26 cellular contexts compared by ENCODE assay signal in genomic region chr14:79629891-79630560, GRCh38.
DNase-seq lines count a peak whose midpoint lies in the region; ATAC-seq, FAIRE-seq and TF ChIP-seq lines count a peak whose summit lies in the region.
"Had no signal": no experiment of that assay in that cellular context is flagged by ENCODE, and none has a peak within 500 bp of the region (broad histone marks: within the 10 kb centered on the region; RNA-seq: fewer than 3 reads in every experiment).

No MANE protein-coding gene starts in this region.

- no peak overlapping the region for H3K4ac ChIP-seq in IMR-90 (ENCODE audit: low read depth, low read length)

- H3K27ac Mint-ChIP-seq in endothelial cell (ENCODE audit: unreplicated experiment): no peak overlapping the region
- H3K27ac Mint-ChIP-seq: activated B cell treated with CpG ODN at 0.5 μM for 24 hours; activated naive CD8-positive, alpha-beta T cell treated with anti-CD3 and anti-CD28 coated beads for 36 hours; activated T-helper 2 cell treated with anti-CD3 and anti-CD28 coated beads, Interferon-gamma antibody, Interleukin-2, Interleukin-4, amounts not matched to agents 10 μg/mL and 5 μg/mL and 100 μg/mL, durations not matched to agents 14 hours and 24 hours and 36 hours; stimulated activated naive CD8-positive, alpha-beta T cell treated with anti-CD3 and anti-CD28 coated beads, Interleukin-15, Interleukin-2, amounts not matched to agents 100 ng/mL and 50 ng/mL, for 24 hours had no signal

- ATAC-seq in A549 (no peak), IMR-90 (ENCODE audit: low read depth) (0 out of 2 replicates have a peak, but pooled peaks have one; percentile 14), HG03097 (IDR thresholded peaks at IDR 0.05; ENCODE audit: low FRiP score, unreplicated experiment) (no peak)

- no peak for FAIRE-seq in A549 (lab: Jason Lieb, UNC)
- FAIRE-seq: D721Med, GM18507 had no signal

- H4K8ac ChIP-seq in IMR-90 (ENCODE audit: low read depth in 2 of 2, low read length in 2 of 2): 0 out of 4 replicates have a peak overlapping the region, but pooled peaks of 1 of the 2 experiments have one; percentile 40

- intact Hi-C loops in IMR-90 (cut with micrococcal nuclease): no loop called here

- CTCF ChIA-PET in A549 (lab: Yijun Ruan, JAX) (no interaction called here), IMR-90 (lab: Yijun Ruan, JAX) (no interaction called here)

- no peak for TF ChIP-seq EP300 in A549 (IDR thresholded peaks at IDR 0.05)

- no peak overlapping the region for H3K23ac ChIP-seq in IMR-90 (ENCODE audit: low read depth, low read length)

- no peak overlapping the region for H4K5ac ChIP-seq in IMR-90 (ENCODE audit: low read depth, low read length)

- no peak overlapping the region for H2BK120ac ChIP-seq in IMR-90 (ENCODE audit: low read depth, low read length)

- no peak overlapping the region for H4K91ac ChIP-seq in IMR-90 (ENCODE audit: insufficient read depth, low read depth, low read length)

- TF ChIP-seq POLR2A in A549 (IDR thresholded peaks at IDR 0.05; ENCODE audit: low read length) (no peak), IMR-90 (IDR thresholded peaks at IDR 0.05; ENCODE audit: low read depth, low read length) (no peak)

- in situ Hi-C loops in IMR-90 (cut with MboI; ENCODE audit: low sequenced_read_pairs): no loop called here

- no peak overlapping the region for H3K14ac ChIP-seq in IMR-90 (replicated peaks; ENCODE audit: low read depth, low read length)

- no peaks in the 10 kb centered on the region for H3K9me1 ChIP-seq in IMR-90 (ENCODE audit: insufficient read depth, low read length)

- no peaks in the 10 kb centered on the region for H3K27me3 ChIP-seq in IMR-90 (ENCODE audit: control insufficient read depth, insufficient read depth, low read length)
- H3K27me3 ChIP-seq: BLaER1, neutrophil, tibial artery had no signal

- POLR2A ChIA-PET in A549 (lab: Yijun Ruan, JAX) (no interaction called here), IMR-90 (lab: Charles Lee; ENCODE audit: unreplicated experiment) (no interaction called here)

- no peak overlapping the region for H2BK5ac ChIP-seq in IMR-90 (ENCODE audit: low read depth, low read length, poor library complexity, severe bottlenecking)

- H3K27me3 Mint-ChIP-seq in endothelial cell (ENCODE audit: unreplicated experiment): no peaks in the 10 kb centered on the region
- H3K27me3 Mint-ChIP-seq: activated B cell treated with CpG ODN at 0.5 μM for 24 hours; activated naive CD8-positive, alpha-beta T cell treated with anti-CD3 and anti-CD28 coated beads for 36 hours; stimulated activated naive CD8-positive, alpha-beta T cell treated with anti-CD3 and anti-CD28 coated beads, Interleukin-15, Interleukin-2, amounts not matched to agents 100 ng/mL and 50 ng/mL, for 24 hours had no signal

- no TSS peak for BruUV-seq in IMR-90 (replicated peaks; lab: Mats Ljungman, UMichigan)

- H3K4me3 Mint-ChIP-seq in endothelial cell (ENCODE audit: unreplicated experiment): no peak overlapping the region
- H3K4me3 Mint-ChIP-seq: activated B cell treated with CpG ODN at 0.5 μM for 24 hours; activated naive CD8-positive, alpha-beta T cell treated with anti-CD3 and anti-CD28 coated beads for 36 hours; stimulated activated naive CD8-positive, alpha-beta T cell treated with anti-CD3 and anti-CD28 coated beads, Interleukin-15, Interleukin-2, amounts not matched to agents 100 ng/mL and 50 ng/mL, for 24 hours had no signal

- peaks cover 4% of the 10 kb centered on the region for H3K9me3 Mint-ChIP-seq in endothelial cell (ENCODE audit: unreplicated experiment)

- no peak overlapping the region for H2AK5ac ChIP-seq in IMR-90 (ENCODE audit: low read depth, low read length)

- no peak overlapping the region for H3K9ac ChIP-seq in IMR-90 (ENCODE audit: low read depth, low read length)
- H3K9ac ChIP-seq: BLaER1 had no signal

- DNase-seq in A549 (ENCODE audit: low read depth in 1 of 2, low spot score in 1 of 2): no peak
- peak; percentile 13 for DNase-seq in IMR-90
- DNase-seq in fibroblast of pulmonary artery (ENCODE audit: low read depth): peak; percentile 7
- no peak for DNase-seq in endothelial cell (ENCODE audit: low spot score)
- no peak for DNase-seq in ecto neural progenitor cell (ENCODE audit: low spot score)
- no peak for DNase-seq in dermis blood vessel endothelial cell
- DNase-seq: activated B cell treated with CpG ODN at 0.5 μM for 24 hours; activated CD4-positive, alpha-beta T cell treated with anti-CD3 and anti-CD28 coated beads, Interleukin-2, amount 50 U/mL, for 48 hours; activated CD8-positive, alpha-beta memory T cell treated with anti-CD3 and anti-CD28 coated beads, Interleukin-2, amount 50 U/mL, for 48 hours; activated naive CD8-positive, alpha-beta T cell treated with anti-CD3 and anti-CD28 coated beads for 36 hours; GDM1; glutamatergic neuron; KG1; NCI-H1694; NCI-H748 treated with DMSO at 0.1 percent for 48 hours; stimulated activated CD4-positive, alpha-beta T cell treated with anti-CD3 and anti-CD28 coated beads, Interleukin-4, amount 100 ng/mL, for 4 hours; tibial artery had no signal

- H3K79me1 ChIP-seq in IMR-90 (ENCODE audit: low read depth in 1 of 2, low read length in 2 of 2): no peaks in the 10 kb centered on the region

- no peaks in the 10 kb centered on the region for H3K36me3 ChIP-seq in IMR-90 (ENCODE audit: control insufficient read depth, insufficient read depth, low read length)
- no peaks in the 10 kb centered on the region for H3K36me3 ChIP-seq in mesodermal cell (ENCODE audit: control insufficient read depth, insufficient read depth, low read length)
- H3K36me3 ChIP-seq: BLaER1, HAP-1, neutrophil, tibial artery had no signal

- 47% methylated on average over 4 of the region's 4 CpGs for WGBS in A549 (ENCODE audit: missing lambda C conversion rate)
- WGBS in IMR-90 (ENCODE audit: extremely low coverage in 2 of 2, insufficient read length in 1 of 2), 2 experiments: no CpG with 5 or more reads among the region's 4 CpGs
- WGBS in mesodermal cell (ENCODE audit: insufficient coverage in 2 of 2), 2 experiments: 57 to 91% methylated on average over 1 to 3 of the region's 4 CpGs

- H3K9me3 ChIP-seq in A549 (no peaks in the 10 kb centered on the region), IMR-90 (ENCODE audit: control insufficient read depth, insufficient read depth, low read length) (no peaks in the 10 kb centered on the region), mesodermal cell (ENCODE audit: control insufficient read depth, low read length) (no peaks in the 10 kb centered on the region)
- H3K9me3 ChIP-seq: HAP-1, neutrophil, tibial artery had no signal

- H3K4me1 Mint-ChIP-seq in endothelial cell (ENCODE audit: unreplicated experiment): no peaks in the 10 kb centered on the region
- H3K4me1 Mint-ChIP-seq: activated B cell treated with CpG ODN at 0.5 μM for 24 hours; activated naive CD8-positive, alpha-beta T cell treated with anti-CD3 and anti-CD28 coated beads for 36 hours had no signal

- dilution Hi-C loops in IMR-90 (cut with HindIII; ENCODE audit: low sequenced_read_pairs, unreplicated experiment): no loop called here

- H3K4me2 ChIP-seq in A549 (peak overlapping the region; percentile 38), IMR-90 (ENCODE audit: low read depth, low read length) (peak overlapping the region; percentile 59; the same call in 1 of the 2 replicates)
- H3K4me2 ChIP-seq: BLaER1 had no signal

- H3K56ac ChIP-seq in IMR-90 (ENCODE audit: extremely low read depth, insufficient read depth, low read length): no peak overlapping the region

- no peaks in the 10 kb centered on the region for H3K36me3 Mint-ChIP-seq in endothelial cell (ENCODE audit: low read depth, unreplicated experiment)
- H3K36me3 Mint-ChIP-seq: activated naive CD8-positive, alpha-beta T cell treated with anti-CD3 and anti-CD28 coated beads for 36 hours had no signal

- TF ChIP-seq RAD21 in A549 (conservative IDR thresholded peaks at IDR 0.05 in 1 of 2, IDR thresholded peaks at IDR 0.05 in 1 of 2) (no peak), IMR-90 (IDR thresholded peaks at IDR 0.05; ENCODE audit: low read length) (no peak)

- H3K18ac ChIP-seq in IMR-90 (ENCODE audit: low read depth, low read length): no peak overlapping the region

- peak overlapping the region in 1 of 2 experiments; percentile 29; a peak in 2 of 6 replicates for H3K27ac ChIP-seq in A549
- no peak overlapping the region for H3K27ac ChIP-seq in IMR-90 (ENCODE audit: insufficient read depth, low read length)
- peak overlapping the region; percentile 55 for H3K27ac ChIP-seq in mesodermal cell (ENCODE audit: low read depth, low read length, severe bottlenecking)
- H3K27ac ChIP-seq: BLaER1, neutrophil, tibial artery had no signal

- H4K20me1 ChIP-seq in IMR-90 (ENCODE audit: insufficient read depth, low read length): no peaks in the 10 kb centered on the region
- H4K20me1 ChIP-seq: BLaER1 had no signal

- TF ChIP-seq CTCF in A549 (IDR thresholded peaks at IDR 0.05): no peak
- no peak for TF ChIP-seq CTCF in IMR-90 (conservative IDR thresholded peaks at IDR 0.05; ENCODE audit: low read depth, low read length)
- no peak for TF ChIP-seq CTCF in fibroblast of pulmonary artery (IDR thresholded peaks at IDR 0.05; ENCODE audit: low read length, missing control alignments)
- TF ChIP-seq CTCF in endothelial cell (IDR thresholded peaks at IDR 0.05; ENCODE audit: unreplicated experiment): no peak

- no peak overlapping the region for H2AFZ ChIP-seq in IMR-90 (replicated peaks; ENCODE audit: low read length, poor library complexity)

- H2BK20ac ChIP-seq in IMR-90 (ENCODE audit: low read depth, low read length): no peak overlapping the region

- H3K4me1 ChIP-seq in A549 (peaks cover 14% of the 10 kb centered on the region), IMR-90 (ENCODE audit: control insufficient read depth, insufficient read depth, low read length) (no peaks in the 10 kb centered on the region; the same call in 1 of the 2 replicates), mesodermal cell (ENCODE audit: control insufficient read depth, insufficient read depth, low read length, poor library complexity, severe bottlenecking) (peaks cover 14% of the 10 kb centered on the region)
- H3K4me1 ChIP-seq: BLaER1, HAP-1, tibial artery had no signal

- no peak overlapping the region for H2AK9ac ChIP-seq in IMR-90 (replicated peaks; ENCODE audit: low read depth, low read length, poor library complexity)

- H3K4me3 ChIP-seq in A549: no peak overlapping the region
- no peak overlapping the region for H3K4me3 ChIP-seq in IMR-90 (ENCODE audit: insufficient read depth, low read depth, low read length)
- H3K4me3 ChIP-seq in fibroblast of pulmonary artery (replicated peaks; ENCODE audit: low read depth, low read length): no peak overlapping the region
- no peak overlapping the region for H3K4me3 ChIP-seq in mesodermal cell (ENCODE audit: extremely low read depth, insufficient read depth, low read length, poor library complexity, severe bottlenecking)
- H3K4me3 ChIP-seq: BLaER1, HAP-1, tibial artery had no signal

- H2BK15ac ChIP-seq in IMR-90 (ENCODE audit: low read depth, low read length): no peak overlapping the region

TF ChIP-seq in IMR-90, 13 proteins besides CTCF, POLR2A, EP300 and RAD21 (continues in another document):
- TF ChIP-seq BHLHE40 (IDR thresholded peaks at IDR 0.05; ENCODE audit: low read depth, low read length) (no peak), NFE2L2 (IDR thresholded peaks at IDR 0.05; ENCODE audit: low read depth, low read length) (no peak), RFX5 (IDR thresholded peaks at IDR 0.05; ENCODE audit: low read depth, low read length) (no peak), RCOR1 (IDR thresholded peaks at IDR 0.05; ENCODE audit: insufficient replicate concordance, low read length) (no peak), MAFK (IDR thresholded peaks at IDR 0.05; ENCODE audit: low read depth, low read length) (no peak)

Comparison
In these comparisons a context has a peak if more than half of its experiments do, and no peak if none do; other contexts are left out.
1. DNase-seq: peak in IMR-90 (single experiment) and fibroblast of pulmonary artery (single experiment); none in A549 (0 of 2), endothelial cell (single experiment), ecto neural progenitor cell (single experiment) and dermis blood vessel endothelial cell (single experiment).